ENCODE assay signal across 8 cellular contexts in genomic region chr16:72787519-72788268, GRCh38.
DNase-seq lines count a peak whose midpoint lies in the region; ATAC-seq and TF ChIP-seq lines count a peak whose summit lies in the region.

No MANE protein-coding gene starts in this region.

- no peaks in the 10 kb centered on the region for H3K9me3 ChIP-seq in fibroblast of lung (ENCODE audit: control insufficient read depth, insufficient read depth, low read depth, low read length)

- ATAC-seq in HG02588 (IDR thresholded peaks at IDR 0.05; ENCODE audit: unreplicated experiment) = peak; percentile 72

- no peaks in the 10 kb centered on the region for H3K9me3 Mint-ChIP-seq in activated T-cell treated with anti-CD3 and anti-CD28 coated beads, Interleukin-2, amount 50 U/mL, for 24 hours
- H3K9me3 Mint-ChIP-seq in nephron progenitor cell = no peaks in the 10 kb centered on the region

- no peak for TF ChIP-seq CTCF in GM06990 (IDR thresholded peaks at IDR 0.05; ENCODE audit: insufficient read depth, low read length, poor library complexity, severe bottlenecking)
- TF ChIP-seq CTCF in fibroblast of lung (conservative IDR thresholded peaks at IDR 0.05 in 1 of 2, IDR thresholded peaks at IDR 0.05 in 1 of 2; ENCODE audit: low read depth in 1 of 2, low read length in 2 of 2) = no peak
- TF ChIP-seq CTCF in nephron progenitor cell (IDR thresholded peaks at IDR 0.05) = no peak

- peak overlapping the region; percentile 93 for H3K27ac ChIP-seq in fibroblast of lung (ENCODE audit: insufficient read depth, low read length)

- peaks cover 16% of the 10 kb centered on the region for H3K4me1 ChIP-seq in fibroblast of lung (ENCODE audit: control insufficient read depth, extremely low read depth, insufficient read depth, low read length)

- peak overlapping the region; percentile 43 for H2AFZ ChIP-seq in fibroblast of lung (ENCODE audit: low read length)

- DNase-seq in GM06990 (ENCODE audit: extremely low read depth, insufficient read length) (peak; percentile 40), NCI-H2107 (lab: John Stamatoyannopoulos, UW) (peak; percentile 22), fibroblast of lung (ENCODE audit: low read depth in 2 of 2) (peak; percentile 89 to 90), nephron progenitor cell (peak; percentile 70), T1000 (lab: John Stamatoyannopoulos, UW) (no peak)
- peak; percentile 83 for DNase-seq in activated T-cell treated with anti-CD3 and anti-CD28 coated beads, Interleukin-2, amount 50 U/mL, for 24 hours
- DNase-seq in stimulated activated naive CD4-positive, alpha-beta T cell (lab: John Stamatoyannopoulos, UW) = peak in 5 of 6 experiments; percentile 4 to 56 (median 26)

- peaks cover 1% of the 10 kb centered on the region for H3K79me2 ChIP-seq in fibroblast of lung (ENCODE audit: control insufficient read depth, insufficient read depth, low read length)

- H3K4me3 Mint-ChIP-seq in activated T-cell treated with anti-CD3 and anti-CD28 coated beads, Interleukin-2, amount 50 U/mL, for 24 hours = peak overlapping the region; percentile 77
- peak overlapping the region; percentile 82 for H3K4me3 Mint-ChIP-seq in nephron progenitor cell

- no peaks in the 10 kb centered on the region for H3K36me3 Mint-ChIP-seq in activated T-cell treated with anti-CD3 and anti-CD28 coated beads, Interleukin-2, amount 50 U/mL, for 24 hours (ENCODE audit: low read depth)
- peaks cover 53% of the 10 kb centered on the region for H3K36me3 Mint-ChIP-seq in nephron progenitor cell (ENCODE audit: low read depth)

- H4K20me1 ChIP-seq in fibroblast of lung (ENCODE audit: control insufficient read depth, extremely low read depth, insufficient read depth, low read length) = no peaks in the 10 kb centered on the region

- H3K27me3 ChIP-seq in GM06990 (replicated peaks; ENCODE audit: control insufficient read depth, insufficient read depth, low read length) (no peaks in the 10 kb centered on the region), fibroblast of lung (ENCODE audit: control insufficient read depth, insufficient read depth, low read length) (no peaks in the 10 kb centered on the region)

- H3K4me2 ChIP-seq in fibroblast of lung (ENCODE audit: extremely low read depth, insufficient read depth, low read length) = peak overlapping the region; percentile 86

- H3K4me1 Mint-ChIP-seq in activated T-cell treated with anti-CD3 and anti-CD28 coated beads, Interleukin-2, amount 50 U/mL, for 24 hours (ENCODE audit: low read depth) = peaks cover 26% of the 10 kb centered on the region
- peaks cover 54% of the 10 kb centered on the region for H3K4me1 Mint-ChIP-seq in nephron progenitor cell

- peak overlapping the region; percentile 56 for H3K9ac ChIP-seq in fibroblast of lung (ENCODE audit: insufficient read depth, low read length)

- H3K36me3 ChIP-seq in GM06990 (ENCODE audit: control insufficient read depth, insufficient read depth, low read length) = no peaks in the 10 kb centered on the region
- peaks cover 8% of the 10 kb centered on the region for H3K36me3 ChIP-seq in fibroblast of lung (ENCODE audit: control insufficient read depth, insufficient read depth, low read length)

- H3K27ac Mint-ChIP-seq in activated T-cell treated with anti-CD3 and anti-CD28 coated beads, Interleukin-2, amount 50 U/mL, for 24 hours = peak overlapping the region; percentile 87
- no peak overlapping the region for H3K27ac Mint-ChIP-seq in nephron progenitor cell

- H3K27me3 Mint-ChIP-seq in activated T-cell treated with anti-CD3 and anti-CD28 coated beads, Interleukin-2, amount 50 U/mL, for 24 hours = peaks cover 53% of the 10 kb centered on the region
- H3K27me3 Mint-ChIP-seq in nephron progenitor cell (ENCODE audit: low read depth, poor library complexity) = peaks cover 9% of the 10 kb centered on the region

- peak overlapping the region; percentile 52 for H3K4me3 ChIP-seq in GM06990 (replicated peaks; ENCODE audit: low read depth, low read length)
- peak overlapping the region; percentile 47 to 61 (median 52) for H3K4me3 ChIP-seq in fibroblast of lung (replicated peaks in 1 of 4; ENCODE audit: control extremely low read depth in 1 of 4, insufficient read depth in 1 of 4, low read depth in 3 of 4, low read length in 4 of 4)
